ENCODE assay signal across 18 cellular contexts in genomic region chr1:228865613-228866320, GRCh38.
A peak's percentile ranks its signal among the peaks of the same experiment; 100 is the strongest.
DNase-seq lines count a peak whose midpoint lies in the region; ATAC-seq and TF ChIP-seq lines count a peak whose summit lies in the region.
"Had no signal": no experiment of that assay in that cellular context is flagged by ENCODE, and none has a peak within 500 bp of the region (broad histone marks: within the 10 kb centered on the region; RNA-seq: fewer than 3 reads in every experiment).

No MANE protein-coding gene starts in this region.

- H3K4me3 Mint-ChIP-seq in activated naive CD4-positive, alpha-beta T cell treated with anti-CD3 and anti-CD28 coated beads, Interleukin-2, amount 10 ng/mL, durations not matched to agents 7 days and 5 days: no peak overlapping the region
- H3K4me3 Mint-ChIP-seq: activated B cell treated with CpG ODN at 0.5 μM for 24 hours; central memory CD8-positive, alpha-beta T cell had no signal

- H4K20me1 ChIP-seq in hepatocyte (ENCODE audit: insufficient read depth, poor library complexity, severe bottlenecking): no peaks in the 10 kb centered on the region

- H3K79me2 ChIP-seq in hepatocyte: no peaks in the 10 kb centered on the region

- no peak overlapping the region for H3K4me3 ChIP-seq in hepatocyte
- H3K4me3 ChIP-seq: sigmoid colon had no signal

- peaks cover 9% of the 10 kb centered on the region for H3K27me3 Mint-ChIP-seq in activated naive CD4-positive, alpha-beta T cell treated with anti-CD3 and anti-CD28 coated beads, Interleukin-2, amount 10 ng/mL, durations not matched to agents 7 days and 5 days

- no peak for DNase-seq in activated naive CD4-positive, alpha-beta T cell treated with anti-CD3 and anti-CD28 coated beads, Interleukin-2, amount 10 ng/mL, durations not matched to agents 7 days and 5 days
- DNase-seq in activated naive CD4-positive, alpha-beta T cell treated with Interleukin-2 at 50 U/mL for 16 hours: no peak
- DNase-seq in NCI-H345 (lab: John Stamatoyannopoulos, UW) (peak; percentile 27), hepatocyte (ENCODE audit: low spot score) (peak; percentile 32), NCI-H1048 (lab: John Stamatoyannopoulos, UW) (no peak), T-helper 9 cell (no peak)
- DNase-seq: activated B cell treated with CpG ODN at 0.5 μM for 24 hours, amniotic stem cell, Calu3, IMR-90, MM.1S, occipital lobe, Right ventricle myocardium superior, sigmoid colon, T-helper 2 cell had no signal

- no peaks in the 10 kb centered on the region for H3K9me2 ChIP-seq in hepatocyte (replicated peaks; ENCODE audit: insufficient read depth)

- ATAC-seq in HG02623 (IDR thresholded peaks at IDR 0.05; ENCODE audit: unreplicated experiment): no peak

- H3K27ac ChIP-seq in hepatocyte (peak overlapping the region; percentile 90), temporal lobe (ENCODE audit: low read depth, low read length) (peak overlapping the region; percentile 66)
- H3K27ac ChIP-seq: sigmoid colon had no signal

- no peaks in the 10 kb centered on the region for H3K9me3 ChIP-seq in hepatocyte (ENCODE audit: low read depth)
- H3K9me3 ChIP-seq: sigmoid colon had no signal

- H3K4me1 ChIP-seq in hepatocyte (ENCODE audit: insufficient read depth): peaks cover 76% of the 10 kb centered on the region

- peaks cover 50% of the 10 kb centered on the region for H3K4me1 Mint-ChIP-seq in activated naive CD4-positive, alpha-beta T cell treated with anti-CD3 and anti-CD28 coated beads, Interleukin-2, amount 10 ng/mL, durations not matched to agents 7 days and 5 days

- H2AFZ ChIP-seq in hepatocyte: no peak overlapping the region

- TF ChIP-seq CTCF in hepatocyte (IDR thresholded peaks at IDR 0.05; ENCODE audit: poor library complexity): no peak

- CTCF ChIA-PET in activated naive CD4-positive, alpha-beta T cell treated with anti-CD3 and anti-CD28 coated beads, Interleukin-2, amount 10 ng/mL, durations not matched to agents 7 days and 5 days (lab: Charles Lee): interaction anchor here (0.6 kb wide), 1 partner anchor 659 kb away, joined by 3 read pairs; no protein-coding TSS in a partner anchor

- no peaks in the 10 kb centered on the region for H3K36me3 Mint-ChIP-seq in activated naive CD4-positive, alpha-beta T cell treated with anti-CD3 and anti-CD28 coated beads, Interleukin-2, amount 10 ng/mL, durations not matched to agents 7 days and 5 days

- no peaks in the 10 kb centered on the region for H3K27me3 ChIP-seq in hepatocyte
- H3K27me3 ChIP-seq: sigmoid colon had no signal

- no peaks in the 10 kb centered on the region for H3K9me3 Mint-ChIP-seq in activated naive CD4-positive, alpha-beta T cell treated with anti-CD3 and anti-CD28 coated beads, Interleukin-2, amount 10 ng/mL, durations not matched to agents 7 days and 5 days
- H3K9me3 Mint-ChIP-seq: activated B cell treated with CpG ODN at 0.5 μM for 24 hours; central memory CD8-positive, alpha-beta T cell had no signal

- peak overlapping the region; percentile 15 for H3K27ac Mint-ChIP-seq in activated naive CD4-positive, alpha-beta T cell treated with anti-CD3 and anti-CD28 coated beads, Interleukin-2, amount 10 ng/mL, durations not matched to agents 7 days and 5 days
- H3K27ac Mint-ChIP-seq: activated B cell treated with CpG ODN at 0.5 μM for 24 hours had no signal

- 54% methylated on average over 7 of the region's 7 CpGs for WGBS in hepatocyte (ENCODE audit: low lambda C conversion rate, missing lambda C conversion rate)

- H3K36me3 ChIP-seq in hepatocyte (replicated peaks; ENCODE audit: insufficient read depth, low read depth): no peaks in the 10 kb centered on the region
- H3K36me3 ChIP-seq: sigmoid colon had no signal

- H3K4me2 ChIP-seq in hepatocyte: peak overlapping the region; percentile 54

Comparison
In these comparisons a context has a peak if more than half of its experiments do, and no peak if none do; other contexts are left out.
1. DNase-seq: peak in NCI-H345 (single experiment) and hepatocyte (single experiment); none in activated naive CD4-positive, alpha-beta T cell treated with anti-CD3 and anti-CD28 coated beads, Interleukin-2, amount 10 ng/mL, durations not matched to agents 7 days and 5 days (single experiment), activated naive CD4-positive, alpha-beta T cell treated with Interleukin-2 at 50 U/mL for 16 hours (single experiment), NCI-H1048 (single experiment) and T-helper 9 cell (single experiment).